1 cellular context compared by ENCODE assay signal in the genomic region with DNA sequence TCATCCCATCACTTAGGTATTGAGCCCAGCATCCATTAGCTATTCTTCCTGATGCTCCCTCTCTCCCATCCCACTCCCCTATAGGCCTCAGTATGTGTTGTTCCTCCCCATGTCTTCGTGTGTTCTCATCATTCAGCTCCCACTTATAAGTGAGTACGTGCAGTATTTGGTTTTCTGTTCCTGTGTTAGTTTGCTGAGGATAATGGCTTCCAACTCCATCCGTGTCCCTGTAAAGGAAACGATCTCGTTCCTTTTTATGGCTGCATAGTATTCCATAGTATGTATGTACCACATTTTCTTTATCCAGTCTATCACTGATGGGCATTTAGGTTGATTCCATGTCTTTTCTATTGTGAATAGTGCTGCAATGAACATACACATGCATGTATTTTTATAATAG.
TF ChIP-seq lines count a peak whose summit lies in the region.

No MANE protein-coding gene starts in this region.

TF ChIP-seq in HepG2, 621 proteins besides CTCF, POLR2A, EP300 and RAD21:
- 0 out of 2 replicates have a peak, but pooled peaks have one; percentile 58 for TF ChIP-seq ZMYM3 (CRISPR knock-in tag; IDR thresholded peaks at IDR 0.05)
TF ChIP-seq in HepG2: peak in this region for 1; not testable (repeated sequence) for 620.
